ENCODE assay signal across 25 cellular contexts in the genomic region with DNA sequence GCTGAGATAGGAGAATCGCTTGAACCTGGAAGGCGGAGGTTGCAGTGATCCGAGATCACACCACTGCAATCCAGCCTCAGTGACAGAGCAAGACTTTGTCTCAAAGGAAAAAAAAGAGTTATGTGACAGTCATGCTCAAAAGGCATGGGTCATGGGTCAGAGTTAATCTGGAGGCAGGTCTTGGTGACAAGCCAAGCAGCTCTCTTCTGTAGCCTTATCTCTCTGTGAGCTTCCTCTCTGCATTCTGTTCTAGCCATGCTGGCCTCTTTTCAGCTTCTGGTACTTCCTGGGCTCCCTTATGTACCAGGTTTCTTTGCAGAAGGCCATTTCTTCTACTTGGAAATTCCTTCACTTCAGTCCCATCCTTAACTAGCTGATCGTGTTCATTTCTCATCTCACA.
"Had no signal": no experiment of that assay in that cellular context is flagged by ENCODE, and none has a peak within 500 bp of the region (broad histone marks: within the 10 kb centered on the region; RNA-seq: fewer than 3 reads in every experiment).

No MANE protein-coding gene starts in this region.

- H3K27ac ChIP-seq: body of pancreas, left lung, parathyroid adenoma, psoas muscle, suprapubic skin, tibial nerve had no signal

- H3K79me2 ChIP-seq: parathyroid adenoma had no signal

- H3K9ac ChIP-seq: parathyroid adenoma had no signal

- H3K9me3 Mint-ChIP-seq: effector memory CD8-positive, alpha-beta T cell had no signal

- DNase-seq: activated B cell treated with CpG ODN at 0.5 μM for 24 hours; activated CD4-positive, alpha-beta T cell treated with anti-CD3 and anti-CD28 coated beads, Interleukin-2, amount 50 U/mL, for 1 hour; activated CD8-positive, alpha-beta memory T cell treated with anti-CD3 and anti-CD28 coated beads, Interleukin-2, amount 10 ng/mL, durations not matched to agents 7 days and 5 days; activated CD8-positive, alpha-beta T cell treated with anti-CD3 and anti-CD28 coated beads for 36 hours; activated naive CD4-positive, alpha-beta T cell treated with Interleukin-2 at 50 U/mL for 16 hours; activated T-cell treated with anti-CD3 and anti-CD28 coated beads for 4 hours; activated T-cell treated with anti-CD3 and anti-CD28 coated beads, Interleukin-2, amount 50 U/mL, for 72 hours; anterior cingulate cortex; body of pancreas; cortex of kidney; effector memory CD8-positive, alpha-beta T cell; head of caudate nucleus; left lung; mammary epithelial cell; naive thymus-derived CD4-positive, alpha-beta T cell; occipital lobe; psoas muscle; stimulated activated naive CD4-positive, alpha-beta T cell; T-helper 9 cell had no signal

- H3K36me3 ChIP-seq: left lung, suprapubic skin, tibial nerve had no signal

- H3K27me3 ChIP-seq: body of pancreas, suprapubic skin, tibial nerve had no signal

- H3K4me3 Mint-ChIP-seq: activated B cell treated with CpG ODN at 0.5 μM for 24 hours; activated CD8-positive, alpha-beta memory T cell treated with anti-CD3 and anti-CD28 coated beads, Interleukin-2, amount 10 ng/mL, durations not matched to agents 7 days and 5 days; activated CD8-positive, alpha-beta T cell treated with anti-CD3 and anti-CD28 coated beads for 36 hours; activated naive CD8-positive, alpha-beta T cell; activated T-cell treated with anti-CD3 and anti-CD28 coated beads, Interleukin-2, amount 50 U/mL, for 72 hours; effector memory CD8-positive, alpha-beta T cell; naive thymus-derived CD4-positive, alpha-beta T cell; neural crest cell; T-helper 1 cell treated with Interleukin-12 subunit alpha and Interleukin-12 subunit beta and Interleukin-4 antibody, amounts not matched to agents 30 μg/mL and 1 μg/mL, for 36 hours had no signal

- H3K4me3 ChIP-seq: body of pancreas, left lung, psoas muscle, suprapubic skin, tibial nerve had no signal

- H3K9me3 ChIP-seq: suprapubic skin had no signal

- ATAC-seq: activated CD8-positive, alpha-beta memory T cell treated with anti-CD3 and anti-CD28 coated beads, Interleukin-2, amount 10 ng/mL, durations not matched to agents 7 days and 5 days; activated CD8-positive, alpha-beta T cell treated with anti-CD3 and anti-CD28 coated beads for 36 hours; activated T-cell treated with anti-CD3 and anti-CD28 coated beads, Interleukin-2, amount 50 U/mL, for 72 hours; body of pancreas; effector memory CD8-positive, alpha-beta T cell; naive thymus-derived CD4-positive, alpha-beta T cell; psoas muscle had no signal

- H2AFZ ChIP-seq: parathyroid adenoma had no signal

- H3K4me1 Mint-ChIP-seq: activated B cell treated with CpG ODN at 0.5 μM for 24 hours; activated CD8-positive, alpha-beta memory T cell treated with anti-CD3 and anti-CD28 coated beads, Interleukin-2, amount 10 ng/mL, durations not matched to agents 7 days and 5 days; naive thymus-derived CD4-positive, alpha-beta T cell; neural crest cell had no signal

- H3K36me3 Mint-ChIP-seq: activated CD8-positive, alpha-beta memory T cell treated with anti-CD3 and anti-CD28 coated beads, Interleukin-2, amount 10 ng/mL, durations not matched to agents 7 days and 5 days; activated naive CD8-positive, alpha-beta T cell had no signal

- H3K27ac Mint-ChIP-seq: activated B cell treated with CpG ODN at 0.5 μM for 24 hours; activated CD8-positive, alpha-beta memory T cell treated with anti-CD3 and anti-CD28 coated beads, Interleukin-2, amount 10 ng/mL, durations not matched to agents 7 days and 5 days; activated CD8-positive, alpha-beta T cell treated with anti-CD3 and anti-CD28 coated beads for 36 hours; activated naive CD8-positive, alpha-beta T cell; activated T-cell treated with anti-CD3 and anti-CD28 coated beads, Interleukin-2, amount 50 U/mL, for 72 hours; effector memory CD8-positive, alpha-beta T cell; naive thymus-derived CD4-positive, alpha-beta T cell; T-helper 1 cell treated with Interleukin-12 subunit alpha and Interleukin-12 subunit beta and Interleukin-4 antibody, amounts not matched to agents 30 μg/mL and 1 μg/mL, for 36 hours had no signal

- H3K4me1 ChIP-seq: body of pancreas, left lung, parathyroid adenoma, psoas muscle, suprapubic skin had no signal
